ENCODE assay signal across 8 cellular contexts in genomic region chr3:129226374-129226773, GRCh38. TPM values are rescaled to one million over a fixed set of nuclear protein-coding genes. Genes with fewer than 3 reads are reported as not detected.
DNase-seq lines count a peak whose midpoint lies in the region; ATAC-seq and TF ChIP-seq lines count a peak whose summit lies in the region.

No MANE protein-coding gene starts in this region.

- H3K27me3 ChIP-seq in gastroesophageal sphincter = no peaks in the 10 kb centered on the region
- no peaks in the 10 kb centered on the region for H3K27me3 ChIP-seq in skeletal muscle satellite cell (ENCODE audit: control insufficient read depth, insufficient read depth, low read length)

- DNase-seq in GM04504 (ENCODE audit: low read depth) (peak; percentile 89), SK-N-MC (ENCODE audit: low read depth, low spot score) (no peak)

- 20 to 30% methylated on average over 3 to 6 of the region's 6 CpGs for WGBS in gastroesophageal sphincter (ENCODE audit: low coverage in 1 of 2), 2 donors

- H3K27ac ChIP-seq in SK-N-MC (peak overlapping the region; percentile 16; the same call in 1 of the 2 replicates), gastroesophageal sphincter (peak overlapping the region; percentile 52 to 89 (median 75))

- no peaks in the 10 kb centered on the region for H3K36me3 ChIP-seq in SK-N-MC (ENCODE audit: insufficient read depth, low read length)
- no peaks in the 10 kb centered on the region for H3K36me3 ChIP-seq in gastroesophageal sphincter
- H3K36me3 ChIP-seq in skeletal muscle satellite cell (ENCODE audit: insufficient read depth, low read length) = no peaks in the 10 kb centered on the region

- no peak for TF ChIP-seq POLR2A in gastroesophageal sphincter (IDR thresholded peaks at IDR 0.05)

- peak; percentile 86 for ATAC-seq in gastroesophageal sphincter
- no peak for ATAC-seq in HG03095 (IDR thresholded peaks at IDR 0.05; ENCODE audit: unreplicated experiment)
- ATAC-seq in GM21786 (IDR thresholded peaks at IDR 0.05; ENCODE audit: unreplicated experiment) = no peak
- no peak for ATAC-seq in HG03571 (IDR thresholded peaks at IDR 0.05; ENCODE audit: unreplicated experiment)
- no peak for ATAC-seq in GM19467 (IDR thresholded peaks at IDR 0.05; ENCODE audit: unreplicated experiment)

- H3K9me3 ChIP-seq in SK-N-MC (ENCODE audit: low read depth, low read length) = no peaks in the 10 kb centered on the region
- H3K9me3 ChIP-seq in gastroesophageal sphincter = no peaks in the 10 kb centered on the region
- no peaks in the 10 kb centered on the region for H3K9me3 ChIP-seq in skeletal muscle satellite cell (replicated peaks; ENCODE audit: low read length)

- H3K4me1 ChIP-seq in gastroesophageal sphincter (peaks cover 2 to 54% (median 24%) of the 10 kb centered on the region in 3 donors), skeletal muscle satellite cell (ENCODE audit: control insufficient read depth, insufficient read depth, low read length) (peaks cover 55% of the 10 kb centered on the region)

- H3K4me2 ChIP-seq in skeletal muscle satellite cell (ENCODE audit: low read length) = peak overlapping the region; percentile 29

- no peak for TF ChIP-seq CTCF in gastroesophageal sphincter (IDR thresholded peaks at IDR 0.05)

- no peak overlapping the region for H3K4me3 ChIP-seq in SK-N-MC
- H3K4me3 ChIP-seq in gastroesophageal sphincter = no peak overlapping the region
- no peak overlapping the region for H3K4me3 ChIP-seq in skeletal muscle satellite cell (ENCODE audit: low read length)

- H3K9ac ChIP-seq in SK-N-MC (ENCODE audit: insufficient read length) (no peak overlapping the region), skeletal muscle satellite cell (ENCODE audit: low read depth, low read length) (peak overlapping the region; percentile 49)

- no peak for TF ChIP-seq EP300 in gastroesophageal sphincter (IDR thresholded peaks at IDR 0.05)

RNA-seq across cellular contexts. Expression of gene COPG1, which starts 23.0 kb away (rescaled TPM):
- 10 to 100 TPM; 64.6 to 95.8 (median 74.0) TPM for total RNA-seq in gastroesophageal sphincter
- total RNA-seq in skeletal muscle satellite cell (2012; rRNA removed) = 324 and 359 TPM in 2 replicates

RNA-seq across cellular contexts. Expression of gene CNBP, which starts 42.7 kb away (rescaled TPM):
- 100 to 1,000 TPM; 420 to 667 (median 590) TPM for total RNA-seq in gastroesophageal sphincter
- total RNA-seq in skeletal muscle satellite cell (2012; rRNA removed) = 232 and 240 TPM in 2 replicates

RNA-seq across cellular contexts. Expression of gene HMCES, which starts 52.3 kb away (rescaled TPM):
- 10 to 100 TPM; 25.3 to 35.7 (median 30.2) TPM for total RNA-seq in gastroesophageal sphincter
- total RNA-seq in skeletal muscle satellite cell (2012; rRNA removed) = 11.6 and 15.7 TPM in 2 replicates
